20 cellular contexts compared by ENCODE assay signal in the genomic region with DNA sequence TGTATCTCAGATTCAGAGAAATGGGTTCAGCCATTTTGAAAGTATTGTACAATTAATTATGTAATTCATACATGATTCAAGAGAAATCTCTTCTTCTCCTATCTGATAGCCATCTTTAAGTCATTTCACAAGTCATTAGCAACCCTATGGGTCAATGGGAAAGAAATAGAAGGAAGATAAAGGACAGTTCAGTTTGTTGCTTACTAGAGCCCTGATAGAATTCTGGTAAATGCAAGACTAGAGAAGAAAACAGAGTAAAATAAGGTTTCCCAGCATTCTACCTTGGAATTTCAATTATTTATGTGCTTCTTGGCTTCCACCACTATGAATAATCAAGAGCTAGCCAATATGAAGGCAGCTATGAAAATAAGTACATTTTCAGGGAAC.
"Had no signal": no experiment of that assay in that cellular context is flagged by ENCODE, and none has a peak within 500 bp of the region (broad histone marks: within the 10 kb centered on the region; RNA-seq: fewer than 3 reads in every experiment).

No MANE protein-coding gene starts in this region.

- ATAC-seq: activated CD8-positive, alpha-beta memory T cell treated with anti-CD3 and anti-CD28 coated beads, Interleukin-2, amount 10 ng/mL, durations not matched to agents 7 days and 5 days; left cardiac atrium; mucosa of descending colon; psoas muscle; right lobe of liver had no signal

- H3K4me3 ChIP-seq: cardiac muscle cell, colonic mucosa, mucosa of descending colon, psoas muscle, right lobe of liver, suprapubic skin, upper lobe of left lung had no signal

- H3K4me1 ChIP-seq: colonic mucosa, psoas muscle, right lobe of liver, suprapubic skin, upper lobe of left lung had no signal

- H3K9me3 ChIP-seq: colonic mucosa, mucosa of descending colon, psoas muscle, right lobe of liver, suprapubic skin, upper lobe of left lung had no signal

- H3K27me3 ChIP-seq: cardiac muscle cell, colonic mucosa, right lobe of liver, suprapubic skin, upper lobe of left lung had no signal

- H3K27ac ChIP-seq: cardiac muscle cell, colonic mucosa, epithelial cell of prostate, psoas muscle, right lobe of liver, suprapubic skin, upper lobe of left lung had no signal

- DNase-seq: activated CD4-positive, alpha-beta T cell treated with anti-CD3 and anti-CD28 coated beads for 1 hour; activated CD4-positive, alpha-beta T cell treated with anti-CD3 and anti-CD28 coated beads, Interleukin-2, amount 50 U/mL, for 48 hours; activated CD8-positive, alpha-beta memory T cell treated with anti-CD3 and anti-CD28 coated beads, Interleukin-2, amount 10 ng/mL, durations not matched to agents 7 days and 5 days; activated gamma-delta T cell; activated T-cell treated with anti-CD3 and anti-CD28 coated beads, Interleukin-2, amount 50 U/mL, for 24 hours; amygdala; colonic mucosa; effector CD4-positive, alpha-beta T cell; hippocampal formation; left cardiac atrium; mucosa of descending colon; psoas muscle; right lobe of liver; stimulated activated CD4-positive, alpha-beta T cell treated with anti-CD3 and anti-CD28 coated beads, Interleukin-12 subunit alpha, Interleukin-12 subunit beta, amount 100 ng/mL, for 4 hours; stimulated activated naive CD4-positive, alpha-beta T cell treated with Interleukin-2 at 50 U/mL for 16 hours; T1000; upper lobe of left lung had no signal

- H3K36me3 ChIP-seq: cardiac muscle cell, colonic mucosa, right lobe of liver, suprapubic skin, upper lobe of left lung had no signal
